8 cellular contexts compared by ENCODE assay signal in genomic region chr1:151720974-151721787, GRCh38. TPM values are rescaled to one million over a fixed set of nuclear protein-coding genes. Genes with fewer than 3 reads are reported as not detected.
A peak's percentile ranks its signal among the peaks of the same experiment; 100 is the strongest.
DNase-seq lines count a peak whose midpoint lies in the region; ATAC-seq and TF ChIP-seq lines count a peak whose summit lies in the region.

Gene RIIAD1 (plus strand): TSS chr1:151721522. CDS start chr1:151721537, 15 bp downstream.

- H3K4me3 ChIP-seq in DOHH2 (ENCODE audit: low read length), result peak within 1 kb of the TSS; percentile 35
- peak within 1 kb of the TSS in 1 of 3 donors; percentile 25 for H3K4me3 ChIP-seq in thyroid gland (replicated peaks in 1 of 3)

- no peak for TF ChIP-seq CTCF in DOHH2 (IDR thresholded peaks at IDR 0.05; ENCODE audit: low read depth, low read length, poor library complexity, severe bottlenecking)
- TF ChIP-seq CTCF in thyroid gland (IDR thresholded peaks at IDR 0.05), result no peak

- H3K27ac ChIP-seq in DOHH2 (ENCODE audit: low read depth, low read length) (no peak within 1 kb of the TSS), thyroid gland (peak within 1 kb of the TSS in 1 of 3 donors; percentile 15)

- no peaks in the 10 kb centered on the region for H4K20me1 ChIP-seq in DOHH2 (ENCODE audit: control insufficient read depth, insufficient read depth, low read depth, low read length)

- H3K27me3 ChIP-seq in DOHH2 (ENCODE audit: control insufficient read depth, low read length), result peaks cover 77% of the 10 kb centered on the region
- peaks cover 7% of the 10 kb centered on the region for H3K27me3 ChIP-seq in thyroid gland

- no peaks in the 10 kb centered on the region for H3K9me3 ChIP-seq in DOHH2 (ENCODE audit: control insufficient read depth, insufficient read depth, low read length)
- H3K9me3 ChIP-seq in thyroid gland, result no peaks in the 10 kb centered on the region

- TF ChIP-seq POLR2A in thyroid gland (IDR thresholded peaks at IDR 0.05), result no peak

- H3K79me2 ChIP-seq in DOHH2 (ENCODE audit: control insufficient read depth, low read length), result no peaks in the 10 kb centered on the region

- DNase-seq in T follicular helper cell (ENCODE audit: low read depth) (peak; percentile 14), left kidney (ENCODE audit: low read depth, low spot score) (peak; percentile 63), T1000 (lab: John Stamatoyannopoulos, UW) (no peak), thyroid gland (no peak)
- peak; percentile 20 for DNase-seq in central memory CD4-positive, alpha-beta T cell
- DNase-seq in stimulated activated CD4-positive, alpha-beta T cell treated with anti-CD3 and anti-CD28 coated beads, Interleukin-4, amount 100 ng/mL, for 24 hours, result peak; percentile 23

- H3K36me3 ChIP-seq in DOHH2 (ENCODE audit: control insufficient read depth, low read length), result no peaks in the 10 kb centered on the region
- H3K36me3 ChIP-seq in thyroid gland, result no peaks in the 10 kb centered on the region

- H3K4me1 ChIP-seq in DOHH2 (ENCODE audit: control insufficient read depth, low read length) (peaks cover 7% of the 10 kb centered on the region; the same call in 1 of the 2 replicates), thyroid gland (peaks cover 6 to 29% of the 10 kb centered on the region in 2 donors)

- H3K4me2 ChIP-seq in DOHH2 (ENCODE audit: low read length), result peak within 1 kb of the TSS; percentile 46

- peak; percentile 77 for ATAC-seq in HG02571 (IDR thresholded peaks at IDR 0.05; ENCODE audit: unreplicated experiment)

- intact Hi-C loops in thyroid gland (cut with DNase I), result no loop called here

- WGBS in thyroid gland, 2 donors, result 14 to 28% methylated on average over 10 to 19 of the region's 44 CpGs

- H3F3A ChIP-seq in DOHH2 (ENCODE audit: control insufficient read depth, insufficient read depth), result no peaks in the 10 kb centered on the region

- H3K9me2 ChIP-seq in DOHH2 (replicated peaks; ENCODE audit: control insufficient read depth, low read length), result no peaks in the 10 kb centered on the region

RNA-seq across cellular contexts. Expression of gene RIIAD1, which starts in this region (rescaled TPM):
- not detected for total RNA-seq in thyroid gland

Comparison
In these comparisons a context has a peak if more than half of its experiments do, and no peak if none do; other contexts are left out.
1. DNase-seq: peak in T follicular helper cell (single experiment), central memory CD4-positive, alpha-beta T cell (single experiment), left kidney (single experiment) and stimulated activated CD4-positive, alpha-beta T cell treated with anti-CD3 and anti-CD28 coated beads, Interleukin-4, amount 100 ng/mL, for 24 hours (single experiment); none in T1000 (single experiment) and thyroid gland (0 of 2).